ENCODE assay signal across 11 cellular contexts in genomic region chrX:154540897-154541535, GRCh38. TPM values are rescaled to one million over a fixed set of nuclear protein-coding genes. Genes with fewer than 3 reads are reported as not detected.
A peak's percentile ranks its signal among the peaks of the same experiment; 100 is the strongest.
DNase-seq lines count a peak whose midpoint lies in the region; ATAC-seq, FAIRE-seq and TF ChIP-seq lines count a peak whose summit lies in the region.
"Had no signal": no experiment of that assay in that cellular context is flagged by ENCODE, and none has a peak within 500 bp of the region (broad histone marks: within the 10 kb centered on the region; RNA-seq: fewer than 3 reads in every experiment).

No MANE protein-coding gene starts in this region.

- H3K27me3 ChIP-seq in HUES48 (ENCODE audit: control insufficient read depth, insufficient read depth, low read length), result no peaks in the 10 kb centered on the region
- no peaks in the 10 kb centered on the region for H3K27me3 ChIP-seq in bronchial epithelial cell (ENCODE audit: control insufficient read depth, insufficient read depth, low read length)

- H3K4me3 ChIP-seq in A549 (peak overlapping the region; percentile 37), HUES48 (ENCODE audit: low read depth, low read length) (no peak overlapping the region), bronchial epithelial cell (ENCODE audit: low read depth, low read length) (no peak overlapping the region)

- CTCF ChIA-PET in A549 (lab: Yijun Ruan, JAX), result interaction anchor here (0.6 to 7.5 kb wide), 7 partner anchors 8 to 207 kb away, joined by 3 to 55 read pairs (median 3); no protein-coding TSS in a partner anchor
- CTCF ChIA-PET in HEK293T (lab: Yijun Ruan, JAX), result no interaction called here

- H3K27ac Mint-ChIP-seq in natural killer cell, result peak overlapping the region; percentile 93 to 94
- H3K27ac Mint-ChIP-seq in activated CD4-positive, alpha-beta T cell treated with anti-CD3 and anti-CD28 coated beads, Interleukin-2, amount 10 ng/mL, durations not matched to agents 24 days and 14 days, result no peak overlapping the region
- H3K27ac Mint-ChIP-seq: mesothelial cell of epicardium had no signal

- FAIRE-seq in A549 (lab: Jason Lieb, UNC), result peak; percentile 73
- no peak for FAIRE-seq in bronchial epithelial cell (lab: Jason Lieb, UNC)
- FAIRE-seq: H54 had no signal

- H3K9ac ChIP-seq in HUES48 (ENCODE audit: low read depth, low read length), result no peak overlapping the region

- H3K36me3 ChIP-seq in HUES48 (ENCODE audit: control insufficient read depth, insufficient read depth, low read length), result peaks cover 29% of the 10 kb centered on the region
- H3K36me3 ChIP-seq in bronchial epithelial cell (ENCODE audit: control insufficient read depth, insufficient read depth, low read length), result peaks cover 2% of the 10 kb centered on the region

- no peak overlapping the region for H3K4me3 Mint-ChIP-seq in natural killer cell
- no peak overlapping the region for H3K4me3 Mint-ChIP-seq in activated CD4-positive, alpha-beta T cell treated with anti-CD3 and anti-CD28 coated beads, Interleukin-2, amount 10 ng/mL, durations not matched to agents 24 days and 14 days
- H3K4me3 Mint-ChIP-seq: mesothelial cell of epicardium had no signal

- peak; percentile 28 for TF ChIP-seq POLR2A in A549 (IDR thresholded peaks at IDR 0.05; ENCODE audit: low read length)

- WGBS in A549 (ENCODE audit: missing lambda C conversion rate), result 1% methylated on average over 12 of the region's 19 CpGs

- H3K4me1 ChIP-seq in A549, result peaks cover 84% of the 10 kb centered on the region
- H3K4me1 ChIP-seq in HUES48 (ENCODE audit: control insufficient read depth, insufficient read depth, low read length), result no peaks in the 10 kb centered on the region

- TF ChIP-seq EP300 in A549 (IDR thresholded peaks at IDR 0.05), result peak; percentile 29 to 48; a peak in 1 of 5 replicates

- peaks cover 31 to 38% of the 10 kb centered on the region in 2 donors for H3K4me1 Mint-ChIP-seq in natural killer cell
- peaks cover 23% of the 10 kb centered on the region for H3K4me1 Mint-ChIP-seq in activated CD4-positive, alpha-beta T cell treated with anti-CD3 and anti-CD28 coated beads, Interleukin-2, amount 10 ng/mL, durations not matched to agents 24 days and 14 days

- POLR2A ChIA-PET in A549 (lab: Yijun Ruan, JAX) (interaction anchor here (0.6 to 1.7 kb wide), 6 partner anchors 9 to 170 kb away, joined by 3 to 8 read pairs (median 4); partner anchors contain the start of gene RPL10), HEK293T (lab: Yijun Ruan, JAX) (interaction anchor here (1.0 kb wide), 1 partner anchor 51 kb away, joined by 3 read pairs; no protein-coding TSS in a partner anchor)

- intact Hi-C loops in natural killer cell (cut with micrococcal nuclease), result no loop called here
- intact Hi-C loops in activated CD4-positive, alpha-beta T cell treated with anti-CD3 and anti-CD28 coated beads, Interleukin-2, amount 10 ng/mL, durations not matched to agents 24 days and 14 days (cut with micrococcal nuclease), result no loop called here

- no peaks in the 10 kb centered on the region for H3K27me3 Mint-ChIP-seq in natural killer cell (ENCODE audit: low read depth in 2 of 2)
- no peaks in the 10 kb centered on the region for H3K27me3 Mint-ChIP-seq in activated CD4-positive, alpha-beta T cell treated with anti-CD3 and anti-CD28 coated beads, Interleukin-2, amount 10 ng/mL, durations not matched to agents 24 days and 14 days

- H3K27ac ChIP-seq in A549, result peak overlapping the region; percentile 98 to 100
- H3K27ac ChIP-seq in HUES48 (ENCODE audit: low read depth, low read length), result peak overlapping the region; percentile 46

- no peaks in the 10 kb centered on the region for H3K9me3 Mint-ChIP-seq in natural killer cell
- no peaks in the 10 kb centered on the region for H3K9me3 Mint-ChIP-seq in activated CD4-positive, alpha-beta T cell treated with anti-CD3 and anti-CD28 coated beads, Interleukin-2, amount 10 ng/mL, durations not matched to agents 24 days and 14 days

- peak in 1 of 2 experiments; percentile 77 for DNase-seq in A549 (ENCODE audit: low read depth in 1 of 2, low spot score in 1 of 2)
- peak; percentile 81 for DNase-seq in bronchial epithelial cell (ENCODE audit: low read depth)
- no peak for DNase-seq in natural killer cell
- no peak for DNase-seq in HEK293T (ENCODE audit: extremely low spot score)
- no peak for DNase-seq in activated CD4-positive, CD25-positive, alpha-beta regulatory T cell (lab: John Stamatoyannopoulos, UW)
- no peak for DNase-seq in activated CD4-positive, alpha-beta T cell treated with anti-CD3 and anti-CD28 coated beads, Interleukin-2, amount 10 ng/mL, durations not matched to agents 24 days and 14 days
- DNase-seq: NCI-H146 had no signal

- ATAC-seq in A549 (peak; percentile 22 to 33), natural killer cell (no peak), GM19035 (IDR thresholded peaks at IDR 0.05; ENCODE audit: unreplicated experiment) (no peak)

- H3K9me3 ChIP-seq in A549 (no peaks in the 10 kb centered on the region), HUES48 (ENCODE audit: control insufficient read depth, insufficient read depth, low read length) (peaks cover 30% of the 10 kb centered on the region)

- H3K4me2 ChIP-seq in A549, result peak overlapping the region; percentile 90

- TF ChIP-seq RAD21 in A549 (conservative IDR thresholded peaks at IDR 0.05 in 1 of 2, IDR thresholded peaks at IDR 0.05 in 1 of 2), result no peak

- TF ChIP-seq CTCF in A549 (IDR thresholded peaks at IDR 0.05) (no peak), bronchial epithelial cell (IDR thresholded peaks at IDR 0.05; ENCODE audit: insufficient read depth, low read length, severe bottlenecking) (no peak), natural killer cell (IDR thresholded peaks at IDR 0.05) (no peak)

- H3K36me3 Mint-ChIP-seq in natural killer cell, result no peaks in the 10 kb centered on the region
- H3K36me3 Mint-ChIP-seq in activated CD4-positive, alpha-beta T cell treated with anti-CD3 and anti-CD28 coated beads, Interleukin-2, amount 10 ng/mL, durations not matched to agents 24 days and 14 days (ENCODE audit: low read depth), result peaks cover 13% of the 10 kb centered on the region

TF ChIP-seq in A549, 52 proteins besides CTCF, POLR2A, EP300 and RAD21 (continues in another document):
- no peak for TF ChIP-seq CHD2 (IDR thresholded peaks at IDR 0.05; ENCODE audit: low read length, partially characterized antibody)

TF ChIP-seq in HEK293T, 16 proteins besides CTCF, POLR2A, EP300 and RAD21 (continues in another document):
- no peak for TF ChIP-seq LEF1 (IDR thresholded peaks at IDR 0.05; ENCODE audit: borderline replicate concordance)
- TF ChIP-seq BHLHE40 (IDR thresholded peaks at IDR 0.05; ENCODE audit: borderline replicate concordance), result no peak
- TF ChIP-seq FOXA1 (IDR thresholded peaks at IDR 0.05), result no peak
- TF ChIP-seq SP1 (IDR thresholded peaks at IDR 0.05), result no peak

RNA-seq across cellular contexts. Expression of gene G6PD, which starts 5.6 kb away (rescaled TPM):
- polyA plus RNA-seq in A549 (2011; rRNA removed) (692 and 774 TPM in 2 replicates), A549 (2017; fragmentation: RNase III; extraction: RNeasy Plus Mini Kit Qiagen cat#74134 plus additional on column Dnase treatment) (1,409 to 1,481 TPM (median 1,465 TPM) in 3 replicates)
- 1,222 and 1,527 TPM in 2 replicates for polyA plus RNA-seq in A549 (2012; cell fraction: cytosol; rRNA removed)
- polyA plus RNA-seq in A549 (2012; cell fraction: nucleus; rRNA removed), result 2,784 and 3,385 TPM in 2 replicates
- 756 and 969 TPM in 2 replicates for polyA minus RNA-seq in A549 (2011; rRNA and poly(A)+ RNA removed)
- total RNA-seq in bronchial epithelial cell (17.4 and 20.0 TPM in 2 replicates), natural killer cell (100 to 1,000 TPM; 184 to 220 (median 197) TPM)
- total RNA-seq in activated CD4-positive, alpha-beta T cell treated with anti-CD3 and anti-CD28 coated beads, Interleukin-2, amount 10 ng/mL, durations not matched to agents 24 days and 14 days, result 72.5 and 75.0 TPM in 2 replicates

RNA-seq across cellular contexts. Expression of gene IKBKG, which starts 6.4 kb away (rescaled TPM):
- polyA plus RNA-seq in A549 (2011; rRNA removed), result 19.7 and 22.1 TPM in 2 replicates
- polyA plus RNA-seq in A549 (2012; cell fraction: cytosol; rRNA removed), result 38.7 and 46.2 TPM in 2 replicates
- 117 and 119 TPM in 2 replicates for polyA plus RNA-seq in A549 (2012; cell fraction: nucleus; rRNA removed)
- 33.4 to 38.8 TPM (median 34.2 TPM) in 3 replicates for polyA plus RNA-seq in A549 (2017; fragmentation: RNase III; extraction: RNeasy Plus Mini Kit Qiagen cat#74134 plus additional on column Dnase treatment)
- 9.9 and 14.9 TPM in 2 replicates for polyA minus RNA-seq in A549 (2011; rRNA and poly(A)+ RNA removed)
- 8.4 and 10.3 TPM in 2 replicates for total RNA-seq in bronchial epithelial cell
- total RNA-seq in natural killer cell, result 10 to 100 TPM; 64.8 to 84.6 (median 84.1) TPM
- total RNA-seq in activated CD4-positive, alpha-beta T cell treated with anti-CD3 and anti-CD28 coated beads, Interleukin-2, amount 10 ng/mL, durations not matched to agents 24 days and 14 days, result 37.7 and 38.8 TPM in 2 replicates

RNA-seq across cellular contexts. Expression of gene FAM3A, which starts 25.0 kb away (rescaled TPM):
- 18.6 and 21.7 TPM in 2 replicates for polyA plus RNA-seq in A549 (2011; rRNA removed)
- polyA plus RNA-seq in A549 (2012; cell fraction: cytosol; rRNA removed), result 47.8 and 55.1 TPM in 2 replicates
- polyA plus RNA-seq in A549 (2012; cell fraction: nucleus; rRNA removed), result 93.9 and 105 TPM in 2 replicates
- 33.2 to 40.6 TPM (median 36.7 TPM) in 3 replicates for polyA plus RNA-seq in A549 (2017; fragmentation: RNase III; extraction: RNeasy Plus Mini Kit Qiagen cat#74134 plus additional on column Dnase treatment)
- polyA minus RNA-seq in A549 (2011; rRNA and poly(A)+ RNA removed), result 16.1 and 21.8 TPM in 2 replicates
- 33.2 and 36.6 TPM in 2 replicates for total RNA-seq in bronchial epithelial cell
- total RNA-seq in natural killer cell, result 10 to 100 TPM; 31.1 to 38.0 (median 37.3) TPM
- 36.5 and 38.0 TPM in 2 replicates for total RNA-seq in activated CD4-positive, alpha-beta T cell treated with anti-CD3 and anti-CD28 coated beads, Interleukin-2, amount 10 ng/mL, durations not matched to agents 24 days and 14 days

RNA-seq across cellular contexts. Expression of gene CTAG1A, which starts 43.9 kb away (rescaled TPM):
- polyA plus RNA-seq in A549 (2011; rRNA removed) (not detected in 2 replicates), A549 (2017; fragmentation: RNase III; extraction: RNeasy Plus Mini Kit Qiagen cat#74134 plus additional on column Dnase treatment) (not detected in 3 replicates)
- not detected in 2 replicates for polyA plus RNA-seq in A549 (2012; cell fraction: cytosol; rRNA removed)
- 0.22 TPM in 1 of 2 replicates, not detected in the other for polyA plus RNA-seq in A549 (2012; cell fraction: nucleus; rRNA removed)
- polyA minus RNA-seq in A549 (2011; rRNA and poly(A)+ RNA removed), result not detected in 2 replicates
- total RNA-seq in bronchial epithelial cell (not detected in 2 replicates), natural killer cell (not detected)
- not detected in 2 replicates for total RNA-seq in activated CD4-positive, alpha-beta T cell treated with anti-CD3 and anti-CD28 coated beads, Interleukin-2, amount 10 ng/mL, durations not matched to agents 24 days and 14 days
- total RNA-seq: mesothelial cell of epicardium had no signal

RNA-seq across cellular contexts. Expression of gene SLC10A3, which starts 50.6 kb away (rescaled TPM):
- polyA plus RNA-seq in A549 (2011; rRNA removed), result 9.0 and 10.1 TPM in 2 replicates
- 18.6 and 27.7 TPM in 2 replicates for polyA plus RNA-seq in A549 (2012; cell fraction: cytosol; rRNA removed)
- 15.8 and 20.0 TPM in 2 replicates for polyA plus RNA-seq in A549 (2012; cell fraction: nucleus; rRNA removed)
- polyA plus RNA-seq in A549 (2017; fragmentation: RNase III; extraction: RNeasy Plus Mini Kit Qiagen cat#74134 plus additional on column Dnase treatment), result 19.3 to 24.1 TPM (median 21.7 TPM) in 3 replicates
- polyA minus RNA-seq in A549 (2011; rRNA and poly(A)+ RNA removed), result 11.0 and 18.0 TPM in 2 replicates
- 7.4 and 13.4 TPM in 2 replicates for total RNA-seq in bronchial epithelial cell
- 10 to 100 TPM; 26.5 to 42.1 (median 31.8) TPM for total RNA-seq in natural killer cell
- 18.2 and 20.8 TPM in 2 replicates for total RNA-seq in activated CD4-positive, alpha-beta T cell treated with anti-CD3 and anti-CD28 coated beads, Interleukin-2, amount 10 ng/mL, durations not matched to agents 24 days and 14 days

Comparison
In these comparisons a context has a peak if more than half of its experiments do, and no peak if none do; other contexts are left out.
1. ATAC-seq: peak in A549 (2 of 2); none in natural killer cell (0 of 3) and GM19035 (single experiment).